Comparison of ENCODE assay signal across 1 cellular context in the genomic region with DNA sequence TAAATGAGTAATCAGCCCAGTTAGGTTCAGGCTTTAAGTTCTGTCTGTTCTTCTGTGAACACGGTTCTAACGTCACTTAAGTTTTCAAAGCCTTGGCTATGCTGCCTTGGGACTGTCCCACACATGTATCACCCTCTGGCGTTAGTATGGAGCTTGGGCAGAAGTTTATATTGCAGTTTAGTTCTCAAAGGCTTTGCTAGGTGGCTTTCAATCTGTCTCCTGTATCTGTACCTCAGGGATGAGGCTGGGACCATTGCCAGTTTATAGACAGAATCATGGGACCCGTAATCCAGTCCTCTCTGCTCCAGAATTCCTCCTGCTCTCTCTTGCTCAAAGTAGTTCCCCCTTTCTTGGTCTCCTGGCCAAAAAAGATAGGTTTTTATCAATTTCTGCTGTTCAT.
A peak's percentile ranks its signal among the peaks of the same experiment; 100 is the strongest.
TF ChIP-seq lines count a peak whose summit lies in the region.

No MANE protein-coding gene starts in this region.

TF ChIP-seq in HepG2, 621 proteins besides CTCF, POLR2A, EP300 and RAD21 (continues in another document):
- TF ChIP-seq, protein P1, sequence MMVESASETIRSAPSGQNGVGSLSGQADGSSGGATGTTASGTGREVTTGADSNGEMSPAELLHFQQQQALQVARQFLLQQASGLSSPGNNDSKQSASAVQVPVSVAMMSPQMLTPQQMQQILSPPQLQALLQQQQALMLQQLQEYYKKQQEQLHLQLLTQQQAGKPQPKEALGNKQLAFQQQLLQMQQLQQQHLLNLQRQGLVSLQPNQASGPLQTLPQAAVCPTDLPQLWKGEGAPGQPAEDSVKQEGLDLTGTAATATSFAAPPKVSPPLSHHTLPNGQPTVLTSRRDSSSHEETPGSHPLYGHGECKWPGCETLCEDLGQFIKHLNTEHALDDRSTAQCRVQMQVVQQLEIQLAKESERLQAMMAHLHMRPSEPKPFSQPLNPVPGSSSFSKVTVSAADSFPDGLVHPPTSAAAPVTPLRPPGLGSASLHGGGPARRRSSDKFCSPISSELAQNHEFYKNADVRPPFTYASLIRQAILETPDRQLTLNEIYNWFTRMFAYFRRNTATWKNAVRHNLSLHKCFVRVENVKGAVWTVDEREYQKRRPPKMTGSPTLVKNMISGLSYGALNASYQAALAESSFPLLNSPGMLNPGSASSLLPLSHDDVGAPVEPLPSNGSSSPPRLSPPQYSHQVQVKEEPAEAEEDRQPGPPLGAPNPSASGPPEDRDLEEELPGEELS (CRISPR knock-in tag; IDR thresholded peaks at IDR 0.05): 0 out of 2 replicates have a peak, but pooled peaks have one; percentile 16
- TF ChIP-seq, protein P2, sequence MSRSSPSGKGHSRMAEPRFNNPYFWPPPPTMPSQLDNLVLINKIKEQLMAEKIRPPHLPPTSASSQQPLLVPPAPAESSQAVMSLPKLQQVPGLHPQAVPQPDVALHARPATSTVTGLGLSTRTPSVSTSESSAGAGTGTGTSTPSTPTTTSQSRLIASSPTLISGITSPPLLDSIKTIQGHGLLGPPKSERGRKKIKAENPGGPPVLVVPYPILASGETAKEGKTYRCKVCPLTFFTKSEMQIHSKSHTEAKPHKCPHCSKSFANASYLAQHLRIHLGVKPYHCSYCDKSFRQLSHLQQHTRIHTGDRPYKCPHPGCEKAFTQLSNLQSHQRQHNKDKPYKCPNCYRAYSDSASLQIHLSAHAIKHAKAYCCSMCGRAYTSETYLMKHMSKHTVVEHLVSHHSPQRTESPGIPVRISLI (CRISPR knock-in tag; IDR thresholded peaks at IDR 0.05; ENCODE audit: borderline replicate concordance): no peak
- no peak for TF ChIP-seq U2AF2 (IDR thresholded peaks at IDR 0.05; ENCODE audit: low read depth, low read length)
- TF ChIP-seq, protein P3, sequence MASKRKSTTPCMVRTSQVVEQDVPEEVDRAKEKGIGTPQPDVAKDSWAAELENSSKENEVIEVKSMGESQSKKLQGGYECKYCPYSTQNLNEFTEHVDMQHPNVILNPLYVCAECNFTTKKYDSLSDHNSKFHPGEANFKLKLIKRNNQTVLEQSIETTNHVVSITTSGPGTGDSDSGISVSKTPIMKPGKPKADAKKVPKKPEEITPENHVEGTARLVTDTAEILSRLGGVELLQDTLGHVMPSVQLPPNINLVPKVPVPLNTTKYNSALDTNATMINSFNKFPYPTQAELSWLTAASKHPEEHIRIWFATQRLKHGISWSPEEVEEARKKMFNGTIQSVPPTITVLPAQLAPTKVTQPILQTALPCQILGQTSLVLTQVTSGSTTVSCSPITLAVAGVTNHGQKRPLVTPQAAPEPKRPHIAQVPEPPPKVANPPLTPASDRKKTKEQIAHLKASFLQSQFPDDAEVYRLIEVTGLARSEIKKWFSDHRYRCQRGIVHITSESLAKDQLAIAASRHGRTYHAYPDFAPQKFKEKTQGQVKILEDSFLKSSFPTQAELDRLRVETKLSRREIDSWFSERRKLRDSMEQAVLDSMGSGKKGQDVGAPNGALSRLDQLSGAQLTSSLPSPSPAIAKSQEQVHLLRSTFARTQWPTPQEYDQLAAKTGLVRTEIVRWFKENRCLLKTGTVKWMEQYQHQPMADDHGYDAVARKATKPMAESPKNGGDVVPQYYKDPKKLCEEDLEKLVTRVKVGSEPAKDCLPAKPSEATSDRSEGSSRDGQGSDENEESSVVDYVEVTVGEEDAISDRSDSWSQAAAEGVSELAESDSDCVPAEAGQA (IDR thresholded peaks at IDR 0.05; ENCODE audit: low read depth): no peak
- TF ChIP-seq, protein P3 (CRISPR knock-in tag; IDR thresholded peaks at IDR 0.05; ENCODE audit: borderline replicate concordance): no peak
- TF ChIP-seq LCORL (IDR thresholded peaks at IDR 0.05): no peak
- peak; percentile 71; the same call in 1 of the 2 replicates for TF ChIP-seq LCORL (CRISPR knock-in tag; IDR thresholded peaks at IDR 0.05)
- TF ChIP-seq U2AF1 (optimal IDR thresholded peaks at IDR 0.05; ENCODE audit: low read depth, low read length): no peak
- peak; percentile 35 for TF ChIP-seq XRCC5 (optimal IDR thresholded peaks at IDR 0.05; ENCODE audit: low read length)
- TF ChIP-seq SAFB2 (CRISPR knock-in tag; IDR thresholded peaks at IDR 0.05; ENCODE audit: borderline replicate concordance, low read depth): no peak
- no peak for TF ChIP-seq PAX8 (CRISPR knock-in tag; IDR thresholded peaks at IDR 0.05; ENCODE audit: borderline replicate concordance)
- TF ChIP-seq FOSL2 (CRISPR knock-in tag; IDR thresholded peaks at IDR 0.05): no peak
- no peak for TF ChIP-seq CREB3 (CRISPR knock-in tag; IDR thresholded peaks at IDR 0.05)
- TF ChIP-seq ZNF230 (CRISPR knock-in tag; IDR thresholded peaks at IDR 0.05): no peak
- TF ChIP-seq, protein P4, sequence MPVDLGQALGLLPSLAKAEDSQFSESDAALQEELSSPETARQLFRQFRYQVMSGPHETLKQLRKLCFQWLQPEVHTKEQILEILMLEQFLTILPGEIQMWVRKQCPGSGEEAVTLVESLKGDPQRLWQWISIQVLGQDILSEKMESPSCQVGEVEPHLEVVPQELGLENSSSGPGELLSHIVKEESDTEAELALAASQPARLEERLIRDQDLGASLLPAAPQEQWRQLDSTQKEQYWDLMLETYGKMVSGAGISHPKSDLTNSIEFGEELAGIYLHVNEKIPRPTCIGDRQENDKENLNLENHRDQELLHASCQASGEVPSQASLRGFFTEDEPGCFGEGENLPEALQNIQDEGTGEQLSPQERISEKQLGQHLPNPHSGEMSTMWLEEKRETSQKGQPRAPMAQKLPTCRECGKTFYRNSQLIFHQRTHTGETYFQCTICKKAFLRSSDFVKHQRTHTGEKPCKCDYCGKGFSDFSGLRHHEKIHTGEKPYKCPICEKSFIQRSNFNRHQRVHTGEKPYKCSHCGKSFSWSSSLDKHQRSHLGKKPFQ (CRISPR knock-in tag; IDR thresholded peaks at IDR 0.05; ENCODE audit: insufficient replicate concordance): no peak
- peak; percentile 38; the same call in 1 of the 2 replicates for TF ChIP-seq HNF4A (CRISPR knock-in tag; IDR thresholded peaks at IDR 0.05)
- TF ChIP-seq SOX5 (CRISPR knock-in tag; IDR thresholded peaks at IDR 0.05; ENCODE audit: borderline replicate concordance): peak; percentile 22; the same call in 1 of the 2 replicates
- no peak for TF ChIP-seq ZNF451 (CRISPR knock-in tag; IDR thresholded peaks at IDR 0.05)
- no peak for TF ChIP-seq STAT5B (CRISPR knock-in tag; IDR thresholded peaks at IDR 0.05)
- 0 out of 2 replicates have a peak, but pooled peaks have one; percentile 17 for TF ChIP-seq GATAD1 (CRISPR knock-in tag; IDR thresholded peaks at IDR 0.05)
- TF ChIP-seq IRF9 (CRISPR knock-in tag; IDR thresholded peaks at IDR 0.05; ENCODE audit: borderline replicate concordance): no peak
- TF ChIP-seq ZNF768 (CRISPR knock-in tag; IDR thresholded peaks at IDR 0.05): no peak
- no peak for TF ChIP-seq PHB2 (IDR thresholded peaks at IDR 0.05; ENCODE audit: partially characterized antibody)
- TF ChIP-seq ATF7-NPFF (CRISPR knock-in tag; IDR thresholded peaks at IDR 0.05; ENCODE audit: low read depth): no peak
- 0 out of 2 replicates have a peak, but pooled peaks have one; percentile 20 for TF ChIP-seq ISL2 (CRISPR knock-in tag; IDR thresholded peaks at IDR 0.05)
- TF ChIP-seq, protein P5, sequence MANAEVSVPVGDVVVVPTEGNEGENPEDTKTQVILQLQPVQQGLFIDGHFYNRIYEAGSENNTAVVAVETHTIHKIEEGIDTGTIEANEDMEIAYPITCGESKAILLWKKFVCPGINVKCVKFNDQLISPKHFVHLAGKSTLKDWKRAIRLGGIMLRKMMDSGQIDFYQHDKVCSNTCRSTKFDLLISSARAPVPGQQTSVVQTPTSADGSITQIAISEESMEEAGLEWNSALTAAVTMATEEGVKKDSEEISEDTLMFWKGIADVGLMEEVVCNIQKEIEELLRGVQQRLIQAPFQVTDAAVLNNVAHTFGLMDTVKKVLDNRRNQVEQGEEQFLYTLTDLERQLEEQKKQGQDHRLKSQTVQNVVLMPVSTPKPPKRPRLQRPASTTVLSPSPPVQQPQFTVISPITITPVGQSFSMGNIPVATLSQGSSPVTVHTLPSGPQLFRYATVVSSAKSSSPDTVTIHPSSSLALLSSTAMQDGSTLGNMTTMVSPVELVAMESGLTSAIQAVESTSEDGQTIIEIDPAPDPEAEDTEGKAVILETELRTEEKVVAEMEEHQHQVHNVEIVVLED (CRISPR knock-in tag; IDR thresholded peaks at IDR 0.05; ENCODE audit: borderline replicate concordance): no peak
- no peak for TF ChIP-seq RAD51 (IDR thresholded peaks at IDR 0.05; ENCODE audit: borderline replicate concordance)
- TF ChIP-seq, protein P6, sequence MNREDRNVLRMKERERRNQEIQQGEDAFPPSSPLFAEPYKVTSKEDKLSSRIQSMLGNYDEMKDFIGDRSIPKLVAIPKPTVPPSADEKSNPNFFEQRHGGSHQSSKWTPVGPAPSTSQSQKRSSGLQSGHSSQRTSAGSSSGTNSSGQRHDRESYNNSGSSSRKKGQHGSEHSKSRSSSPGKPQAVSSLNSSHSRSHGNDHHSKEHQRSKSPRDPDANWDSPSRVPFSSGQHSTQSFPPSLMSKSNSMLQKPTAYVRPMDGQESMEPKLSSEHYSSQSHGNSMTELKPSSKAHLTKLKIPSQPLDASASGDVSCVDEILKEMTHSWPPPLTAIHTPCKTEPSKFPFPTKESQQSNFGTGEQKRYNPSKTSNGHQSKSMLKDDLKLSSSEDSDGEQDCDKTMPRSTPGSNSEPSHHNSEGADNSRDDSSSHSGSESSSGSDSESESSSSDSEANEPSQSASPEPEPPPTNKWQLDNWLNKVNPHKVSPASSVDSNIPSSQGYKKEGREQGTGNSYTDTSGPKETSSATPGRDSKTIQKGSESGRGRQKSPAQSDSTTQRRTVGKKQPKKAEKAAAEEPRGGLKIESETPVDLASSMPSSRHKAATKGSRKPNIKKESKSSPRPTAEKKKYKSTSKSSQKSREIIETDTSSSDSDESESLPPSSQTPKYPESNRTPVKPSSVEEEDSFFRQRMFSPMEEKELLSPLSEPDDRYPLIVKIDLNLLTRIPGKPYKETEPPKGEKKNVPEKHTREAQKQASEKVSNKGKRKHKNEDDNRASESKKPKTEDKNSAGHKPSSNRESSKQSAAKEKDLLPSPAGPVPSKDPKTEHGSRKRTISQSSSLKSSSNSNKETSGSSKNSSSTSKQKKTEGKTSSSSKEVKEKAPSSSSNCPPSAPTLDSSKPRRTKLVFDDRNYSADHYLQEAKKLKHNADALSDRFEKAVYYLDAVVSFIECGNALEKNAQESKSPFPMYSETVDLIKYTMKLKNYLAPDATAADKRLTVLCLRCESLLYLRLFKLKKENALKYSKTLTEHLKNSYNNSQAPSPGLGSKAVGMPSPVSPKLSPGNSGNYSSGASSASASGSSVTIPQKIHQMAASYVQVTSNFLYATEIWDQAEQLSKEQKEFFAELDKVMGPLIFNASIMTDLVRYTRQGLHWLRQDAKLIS (CRISPR knock-in tag; IDR thresholded peaks at IDR 0.05): no peak
- no peak for TF ChIP-seq MBNL3 (CRISPR knock-in tag; conservative IDR thresholded peaks at IDR 0.05)
- peak; percentile 69; the same call in 1 of the 2 replicates for TF ChIP-seq SMC3 (IDR thresholded peaks at IDR 0.05; ENCODE audit: low read length)
- TF ChIP-seq ZMYM4 (CRISPR knock-in tag; IDR thresholded peaks at IDR 0.05): 0 out of 2 replicates have a peak, but pooled peaks have one; percentile 36
- TF ChIP-seq, protein P7, sequence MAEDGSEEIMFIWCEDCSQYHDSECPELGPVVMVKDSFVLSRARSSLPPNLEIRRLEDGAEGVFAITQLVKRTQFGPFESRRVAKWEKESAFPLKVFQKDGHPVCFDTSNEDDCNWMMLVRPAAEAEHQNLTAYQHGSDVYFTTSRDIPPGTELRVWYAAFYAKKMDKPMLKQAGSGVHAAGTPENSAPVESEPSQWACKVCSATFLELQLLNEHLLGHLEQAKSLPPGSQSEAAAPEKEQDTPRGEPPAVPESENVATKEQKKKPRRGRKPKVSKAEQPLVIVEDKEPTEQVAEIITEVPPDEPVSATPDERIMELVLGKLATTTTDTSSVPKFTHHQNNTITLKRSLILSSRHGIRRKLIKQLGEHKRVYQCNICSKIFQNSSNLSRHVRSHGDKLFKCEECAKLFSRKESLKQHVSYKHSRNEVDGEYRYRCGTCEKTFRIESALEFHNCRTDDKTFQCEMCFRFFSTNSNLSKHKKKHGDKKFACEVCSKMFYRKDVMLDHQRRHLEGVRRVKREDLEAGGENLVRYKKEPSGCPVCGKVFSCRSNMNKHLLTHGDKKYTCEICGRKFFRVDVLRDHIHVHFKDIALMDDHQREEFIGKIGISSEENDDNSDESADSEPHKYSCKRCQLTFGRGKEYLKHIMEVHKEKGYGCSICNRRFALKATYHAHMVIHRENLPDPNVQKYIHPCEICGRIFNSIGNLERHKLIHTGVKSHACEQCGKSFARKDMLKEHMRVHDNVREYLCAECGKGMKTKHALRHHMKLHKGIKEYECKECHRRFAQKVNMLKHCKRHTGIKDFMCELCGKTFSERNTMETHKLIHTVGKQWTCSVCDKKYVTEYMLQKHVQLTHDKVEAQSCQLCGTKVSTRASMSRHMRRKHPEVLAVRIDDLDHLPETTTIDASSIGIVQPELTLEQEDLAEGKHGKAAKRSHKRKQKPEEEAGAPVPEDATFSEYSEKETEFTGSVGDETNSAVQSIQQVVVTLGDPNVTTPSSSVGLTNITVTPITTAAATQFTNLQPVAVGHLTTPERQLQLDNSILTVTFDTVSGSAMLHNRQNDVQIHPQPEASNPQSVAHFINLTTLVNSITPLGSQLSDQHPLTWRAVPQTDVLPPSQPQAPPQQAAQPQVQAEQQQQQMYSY (CRISPR knock-in tag; IDR thresholded peaks at IDR 0.05): no peak
